10 cellular contexts compared by ENCODE assay signal in the genomic region with DNA sequence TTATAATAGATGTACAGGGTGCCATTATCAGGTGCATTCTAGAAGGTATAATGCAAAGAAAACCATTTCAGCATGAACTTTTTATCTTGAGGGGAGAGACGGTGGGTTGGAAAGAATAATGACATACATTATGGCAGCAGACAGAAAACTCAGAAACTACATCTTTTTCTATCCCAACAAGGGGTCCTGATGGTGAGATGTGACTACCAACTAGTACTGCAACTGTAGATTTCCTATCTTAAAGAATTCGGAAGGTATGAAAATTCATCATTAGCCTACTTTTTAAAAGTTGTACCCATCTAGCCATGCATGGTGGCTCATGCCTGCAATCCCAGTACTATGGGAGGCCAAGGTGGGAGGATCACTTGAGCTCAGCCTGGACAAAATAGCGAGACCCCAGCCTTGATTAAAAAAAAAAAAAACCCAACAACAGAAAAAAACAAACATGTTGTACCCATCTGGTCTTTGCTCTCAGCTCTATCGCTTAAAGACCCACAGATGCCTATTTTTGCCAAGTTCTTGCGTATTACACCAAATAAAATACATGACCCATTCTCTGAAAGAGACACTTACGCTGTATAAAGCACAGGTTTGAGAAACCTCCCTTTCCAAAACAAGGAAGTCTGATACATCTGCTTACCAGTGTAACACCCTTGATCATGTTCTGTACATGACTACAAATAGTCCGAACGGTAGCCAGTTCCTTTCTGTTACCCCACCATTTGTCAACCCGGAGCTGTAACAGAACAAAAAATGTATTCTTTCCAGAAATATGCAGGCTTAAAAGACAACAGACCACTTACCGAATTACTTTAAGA. TPM values are rescaled to one million over a fixed set of nuclear protein-coding genes. Genes with fewer than 3 reads are reported as not detected.
DNase-seq lines count a peak whose midpoint lies in the region; ATAC-seq and TF ChIP-seq lines count a peak whose summit lies in the region.
"Had no signal": no experiment of that assay in that cellular context is flagged by ENCODE, and none has a peak within 500 bp of the region (broad histone marks: within the 10 kb centered on the region; RNA-seq: fewer than 3 reads in every experiment).

No MANE protein-coding gene starts in this region.

- H3K27ac Mint-ChIP-seq in progenitor cell of endocrine pancreas: peak overlapping the region; percentile 100

- H3K27me3 ChIP-seq in GM06990 (replicated peaks; ENCODE audit: control insufficient read depth, insufficient read depth, low read length) (no peaks in the 10 kb centered on the region), PC-9 (ENCODE audit: insufficient read depth, low read depth) (no peaks in the 10 kb centered on the region)

- H3F3A ChIP-seq in PC-9 (ENCODE audit: insufficient read depth, low read depth): peaks cover 88% of the 10 kb centered on the region

- no peaks in the 10 kb centered on the region for H3K9me3 Mint-ChIP-seq in progenitor cell of endocrine pancreas (ENCODE audit: low read depth)

- H3K4me2 ChIP-seq in PC-9: peak overlapping the region; percentile 98

- CTCF ChIA-PET in PC-9 (lab: Charles Lee): no interaction called here

- no peak for ATAC-seq in GM21360 (IDR thresholded peaks at IDR 0.05; ENCODE audit: unreplicated experiment)

- H3K4me1 ChIP-seq in PC-9 (replicated peaks; ENCODE audit: insufficient read depth): peaks cover 20% of the 10 kb centered on the region

- peak overlapping the region; percentile 94 for H3K27ac ChIP-seq in PC-9
- H3K27ac ChIP-seq in epithelial cell of prostate: peak overlapping the region; percentile 88

- peaks cover 59% of the 10 kb centered on the region for H3K79me2 ChIP-seq in PC-9 (ENCODE audit: low read depth)

- H3K36me3 Mint-ChIP-seq in progenitor cell of endocrine pancreas (ENCODE audit: insufficient read depth): peaks cover 40% of the 10 kb centered on the region

- peaks cover 54% of the 10 kb centered on the region for H4K20me1 ChIP-seq in PC-9 (ENCODE audit: insufficient read depth)

- H3K36me3 ChIP-seq in GM06990 (ENCODE audit: control insufficient read depth, insufficient read depth, low read length): peaks cover 16% of the 10 kb centered on the region
- peaks cover 66% of the 10 kb centered on the region for H3K36me3 ChIP-seq in PC-9 (ENCODE audit: low read depth)

- no TSS peak for BruUV-seq in PC-9 (replicated peaks; lab: Mats Ljungman, UMichigan)

- H2AFZ ChIP-seq in PC-9: no peak overlapping the region

- no peak for DNase-seq in GM06990 (ENCODE audit: extremely low read depth, insufficient read length)
- no peak for DNase-seq in PC-9
- no peak for DNase-seq in epithelial cell of prostate (ENCODE audit: low read depth, low spot score)
- no peak for DNase-seq in progenitor cell of endocrine pancreas (ENCODE audit: low spot score, unreplicated experiment)
- no peak for DNase-seq in stimulated activated CD8-positive, alpha-beta memory T cell treated with anti-CD3 and anti-CD28 coated beads, Interleukin-4, amount 100 ng/mL, for 48 hours
- no peak for DNase-seq in NCI-H2227 (lab: John Stamatoyannopoulos, UW; ENCODE audit: unreplicated experiment)
- DNase-seq in GM10266 (ENCODE audit: extremely low spot score): no peak
- DNase-seq: NCI-H774 had no signal

- TF ChIP-seq CTCF in GM06990 (IDR thresholded peaks at IDR 0.05; ENCODE audit: insufficient read depth, low read length, poor library complexity, severe bottlenecking) (no peak), PC-9 (conservative IDR thresholded peaks at IDR 0.05) (no peak), progenitor cell of endocrine pancreas (IDR thresholded peaks at IDR 0.05; ENCODE audit: unreplicated experiment) (no peak), GM10266 (IDR thresholded peaks at IDR 0.05; ENCODE audit: control insufficient read depth, insufficient read depth, low read depth, missing control alignments) (no peak)

- H3K9me3 ChIP-seq in PC-9 (ENCODE audit: insufficient read depth, low read depth): no peaks in the 10 kb centered on the region

- intact Hi-C loops in PC-9 (cut with micrococcal nuclease; ENCODE audit: unreplicated experiment): loop anchor here (5.0 to 10.0 kb wide), 2 partner anchors 582 to 700 kb away; no protein-coding TSS in a partner anchor

- POLR2A ChIA-PET in PC-9 (lab: Charles Lee; ENCODE audit: unreplicated experiment): interaction anchor here (0.7 kb wide), 1 partner anchor 1629 kb away, joined by 21 read pairs; no protein-coding TSS in a partner anchor

- H3K4me3 ChIP-seq in GM06990 (replicated peaks; ENCODE audit: low read depth, low read length): peak overlapping the region; percentile 75
- H3K4me3 ChIP-seq in PC-9: peak overlapping the region; percentile 97

- no peaks in the 10 kb centered on the region for H3K27me3 Mint-ChIP-seq in progenitor cell of endocrine pancreas

- peak overlapping the region; percentile 98 for H3K4me3 Mint-ChIP-seq in progenitor cell of endocrine pancreas (ENCODE audit: low read depth)

- H3K9me2 ChIP-seq in PC-9 (ENCODE audit: insufficient read depth): no peaks in the 10 kb centered on the region

- peaks cover 28% of the 10 kb centered on the region for H3K4me1 Mint-ChIP-seq in progenitor cell of endocrine pancreas (ENCODE audit: low read depth)

RNA-seq across cellular contexts. Expression of gene RPL9, which starts 1.6 kb away (rescaled TPM):
- total RNA-seq in PC-9 (2021) (792 and 1,023 TPM in 2 replicates), progenitor cell of endocrine pancreas (1,349 and 1,450 TPM in 2 replicates)

RNA-seq across cellular contexts. Expression of gene LIAS, which starts 1.7 kb away (rescaled TPM):
- 16.3 and 16.4 TPM in 2 replicates for total RNA-seq in PC-9 (2021)
- 17.0 and 18.4 TPM in 2 replicates for total RNA-seq in progenitor cell of endocrine pancreas

RNA-seq across cellular contexts. Expression of gene KLB, which starts 50.4 kb away (rescaled TPM):
- total RNA-seq in PC-9 (2021): not detected in 2 replicates
- 0.36 and 0.43 TPM in 2 replicates for total RNA-seq in progenitor cell of endocrine pancreas
- total RNA-seq: glomerular endothelial cell had no signal
